13 cellular contexts compared by ENCODE assay signal in genomic region chr6:79878142-79878748, GRCh38.
DNase-seq lines count a peak whose midpoint lies in the region; ATAC-seq and TF ChIP-seq lines count a peak whose summit lies in the region.
"Had no signal": no experiment of that assay in that cellular context is flagged by ENCODE, and none has a peak within 500 bp of the region (broad histone marks: within the 10 kb centered on the region; RNA-seq: fewer than 3 reads in every experiment).

No MANE protein-coding gene starts in this region.

- ATAC-seq in left lobe of liver (peak; percentile 91), HG03039 (IDR thresholded peaks at IDR 0.05; ENCODE audit: unreplicated experiment) (no peak), GM18868 (IDR thresholded peaks at IDR 0.05; ENCODE audit: unreplicated experiment) (no peak)
- ATAC-seq: activated naive CD8-positive, alpha-beta T cell treated with anti-CD3 and anti-CD28 coated beads, Interleukin-2, amount 50 U/mL, for 24 hours had no signal

- TF ChIP-seq POLR2A in thyroid gland (IDR thresholded peaks at IDR 0.05) = no peak

- intact Hi-C loops in thyroid gland (cut with DNase I) = no loop called here

- no peak for TF ChIP-seq CTCF in epithelial cell of esophagus (IDR thresholded peaks at IDR 0.05; ENCODE audit: insufficient read depth, low read depth, low read length, missing control alignments)
- TF ChIP-seq CTCF in thyroid gland (IDR thresholded peaks at IDR 0.05) = no peak

- H3K27me3 ChIP-seq in thyroid gland = no peaks in the 10 kb centered on the region
- H3K27me3 ChIP-seq: suprapubic skin had no signal

- no peaks in the 10 kb centered on the region for H3K9me3 ChIP-seq in thyroid gland
- H3K9me3 ChIP-seq: suprapubic skin had no signal

- no peaks in the 10 kb centered on the region for H3K4me1 ChIP-seq in thyroid gland
- H3K4me1 ChIP-seq: suprapubic skin had no signal

- 68 to 88% methylated on average over 6 of the region's 6 CpGs for WGBS in thyroid gland, 2 donors

- H3K27ac ChIP-seq in thyroid gland = no peak overlapping the region
- H3K27ac ChIP-seq: suprapubic skin had no signal

- DNase-seq in DMS79 treated with DMSO at 0.1 percent for 48 hours (lab: John Stamatoyannopoulos, UW) = peak; percentile 35
- no peak for DNase-seq in DMS79 (lab: John Stamatoyannopoulos, UW)
- peak; percentile 72 for DNase-seq in epithelial cell of esophagus (ENCODE audit: low read depth)
- DNase-seq in left lobe of liver (ENCODE audit: low spot score) = peak; percentile 90
- DNase-seq in thyroid gland = peak; percentile 72 to 80
- no peak for DNase-seq in inferior parietal cortex (ENCODE audit: extremely low spot score)
- DNase-seq: 8988T; activated CD4-positive, alpha-beta T cell treated with anti-CD3 and anti-CD28 coated beads, Interleukin-2, amount 50 U/mL, for 4 hours; activated naive CD8-positive, alpha-beta T cell treated with anti-CD3 and anti-CD28 coated beads, Interleukin-2, amount 50 U/mL, for 24 hours; activated T-cell treated with anti-CD3 and anti-CD28 coated beads, Interleukin-2, amount 50 U/mL, for 48 hours had no signal

- H3K4me3 ChIP-seq in epithelial cell of esophagus (ENCODE audit: low read length) (no peak overlapping the region), thyroid gland (replicated peaks in 1 of 3) (no peak overlapping the region)
- H3K4me3 ChIP-seq: suprapubic skin had no signal

- H3K36me3 ChIP-seq in thyroid gland = no peaks in the 10 kb centered on the region
- H3K36me3 ChIP-seq: suprapubic skin had no signal

Comparison
In these comparisons a context has a peak if more than half of its experiments do, and no peak if none do; other contexts are left out.
1. DNase-seq: peak in DMS79 treated with DMSO at 0.1 percent for 48 hours (single experiment), epithelial cell of esophagus (single experiment), left lobe of liver (single experiment) and thyroid gland (2 of 2); none in DMS79 (single experiment) and inferior parietal cortex (single experiment).